Comparison of ENCODE assay signal across 10 cellular contexts in genomic region chr19:53927745-53928144, GRCh38. TPM values are rescaled to one million over a fixed set of nuclear protein-coding genes. Genes with fewer than 3 reads are reported as not detected.
DNase-seq lines count a peak whose midpoint lies in the region; ATAC-seq and TF ChIP-seq lines count a peak whose summit lies in the region.
"Had no signal": no experiment of that assay in that cellular context is flagged by ENCODE, and none has a peak within 500 bp of the region (broad histone marks: within the 10 kb centered on the region; RNA-seq: fewer than 3 reads in every experiment).

No MANE protein-coding gene starts in this region.

- H3K9me2 ChIP-seq in OCI-LY7 (ENCODE audit: insufficient read depth, low read length), result no peaks in the 10 kb centered on the region

- H3K36me3 ChIP-seq in OCI-LY7 (ENCODE audit: insufficient read depth, low read length) (no peaks in the 10 kb centered on the region), lower lobe of right lung (no peaks in the 10 kb centered on the region)

- no TSS peak for BruUV-seq in OCI-LY7 (replicated peaks; lab: Mats Ljungman, UMichigan)

- H2AFZ ChIP-seq in OCI-LY7 (ENCODE audit: low read length), result no peak overlapping the region

- H3K4me1 ChIP-seq in OCI-LY7 (ENCODE audit: insufficient read depth, low read length, poor library complexity, severe bottlenecking) (no peaks in the 10 kb centered on the region), lower lobe of right lung (no peaks in the 10 kb centered on the region)

- no peaks in the 10 kb centered on the region for H4K20me1 ChIP-seq in OCI-LY7 (ENCODE audit: insufficient read depth, low read length)

- intact Hi-C loops in OCI-LY7 (cut with micrococcal nuclease; ENCODE audit: unreplicated experiment), result no loop called here
- intact Hi-C loops in lower lobe of right lung (cut with DNase I), result no loop called here

- no peak for ATAC-seq in HG03460 (IDR thresholded peaks at IDR 0.05; ENCODE audit: unreplicated experiment)
- no peak for ATAC-seq in lower lobe of right lung

- no peaks in the 10 kb centered on the region for H3K9me3 ChIP-seq in OCI-LY7 (ENCODE audit: low read length)
- H3K9me3 ChIP-seq in lower lobe of right lung, result no peaks in the 10 kb centered on the region

- CTCF ChIA-PET in OCI-LY7 (lab: Charles Lee; ENCODE audit: unreplicated experiment), result no interaction called here

- no peaks in the 10 kb centered on the region for H3K27me3 ChIP-seq in lower lobe of right lung (ENCODE audit: low read depth)

- POLR2A ChIA-PET in OCI-LY7 (lab: Charles Lee), result no interaction called here

- no peaks in the 10 kb centered on the region for H3K79me2 ChIP-seq in OCI-LY7 (ENCODE audit: insufficient read depth, low read depth, low read length)

- H3K4me2 ChIP-seq in OCI-LY7 (ENCODE audit: low read length), result no peak overlapping the region

- peak; percentile 30 for DNase-seq in activated T-cell treated with anti-CD3 and anti-CD28 coated beads, Interleukin-2, amount 50 U/mL, for 1 hour
- DNase-seq in activated T-cell treated with anti-CD3 and anti-CD28 coated beads for 4 hours (no peak), OCI-LY7 (ENCODE audit: low spot score) (peak; percentile 29), cardiac fibroblast (ENCODE audit: low read depth in 2 of 2) (peak; percentile 72 to 76), renal cortical epithelial cell (ENCODE audit: low read depth) (peak; percentile 29), hypothalamus (lab: John Stamatoyannopoulos, UW) (no peak), lower lobe of right lung (no peak)
- DNase-seq: C1 segment of cervical spinal cord, head of caudate nucleus had no signal

- TF ChIP-seq CTCF in OCI-LY7 (conservative IDR thresholded peaks at IDR 0.05; ENCODE audit: low read length) (no peak), cardiac fibroblast (IDR thresholded peaks at IDR 0.05; ENCODE audit: low read depth, low read length) (no peak), lower lobe of right lung (IDR thresholded peaks at IDR 0.05) (no peak)

- no peak overlapping the region for H3K4me3 ChIP-seq in OCI-LY7 (ENCODE audit: low read depth, low read length, poor library complexity, severe bottlenecking)
- no peak overlapping the region for H3K4me3 ChIP-seq in cardiac fibroblast (replicated peaks in 1 of 2; ENCODE audit: low read depth in 2 of 2, low read length in 2 of 2)
- H3K4me3 ChIP-seq in lower lobe of right lung, result no peak overlapping the region

- H3K27ac ChIP-seq in OCI-LY7 (ENCODE audit: low read depth, low read length, poor library complexity, severe bottlenecking) (no peak overlapping the region), lower lobe of right lung (no peak overlapping the region)

RNA-seq across cellular contexts. Expression of gene CACNG7, which starts 18.7 kb away (rescaled TPM):
- total RNA-seq in OCI-LY7 (2014; rRNA removed; shearing (Covaris generic)), result not detected in 2 replicates
- total RNA-seq in OCI-LY7 (2022), result not detected in 2 replicates
- not detected in 2 replicates for total RNA-seq in renal cortical epithelial cell
- total RNA-seq in lower lobe of right lung, result not detected

RNA-seq across cellular contexts. Expression of gene CACNG8, which starts 35.0 kb away (rescaled TPM):
- not detected in 2 replicates for total RNA-seq in OCI-LY7 (2014; rRNA removed; shearing (Covaris generic))
- not detected in 2 replicates for total RNA-seq in OCI-LY7 (2022)
- total RNA-seq in renal cortical epithelial cell, result 0.05 and 0.17 TPM in 2 replicates
- 0.21 TPM for total RNA-seq in lower lobe of right lung

RNA-seq across cellular contexts. Expression of gene PRKCG, which starts 45.7 kb away (rescaled TPM):
- total RNA-seq in OCI-LY7 (2014; rRNA removed; shearing (Covaris generic)), result not detected in 2 replicates
- total RNA-seq in OCI-LY7 (2022) (not detected in 2 replicates), renal cortical epithelial cell (0.15 and 1.7 TPM in 2 replicates), lower lobe of right lung (not detected)

Comparison
In these comparisons a context has a peak if more than half of its experiments do, and no peak if none do; other contexts are left out.
1. DNase-seq: peak in activated T-cell treated with anti-CD3 and anti-CD28 coated beads, Interleukin-2, amount 50 U/mL, for 1 hour (single experiment), OCI-LY7 (single experiment), cardiac fibroblast (2 of 2) and renal cortical epithelial cell (single experiment); none in activated T-cell treated with anti-CD3 and anti-CD28 coated beads for 4 hours (single experiment), hypothalamus (0 of 51) and lower lobe of right lung (single experiment).